ENCODE assay signal across 8 cellular contexts in genomic region chr10:101030492-101031127, GRCh38. TPM values are rescaled to one million over a fixed set of nuclear protein-coding genes. Genes with fewer than 3 reads are reported as not detected.
DNase-seq lines count a peak whose midpoint lies in the region; ATAC-seq and TF ChIP-seq lines count a peak whose summit lies in the region.

No MANE protein-coding gene starts in this region.

- no peak overlapping the region for H3K9ac ChIP-seq in OCI-LY3 (ENCODE audit: low read length)

- TF ChIP-seq CTCF in Calu3 (IDR thresholded peaks at IDR 0.05; ENCODE audit: unreplicated experiment): no peak
- TF ChIP-seq CTCF in OCI-LY3 (IDR thresholded peaks at IDR 0.05; ENCODE audit: low read depth, low read length): no peak
- no peak for TF ChIP-seq CTCF in ovary (IDR thresholded peaks at IDR 0.05)

- H3K4me3 Mint-ChIP-seq in Calu3 (ENCODE audit: low read depth, unreplicated experiment): peak overlapping the region; percentile 78

- H3K27ac ChIP-seq in OCI-LY3 (ENCODE audit: low read length): no peak overlapping the region
- H3K27ac ChIP-seq in ovary: peak overlapping the region in 1 of 2 donors; percentile 91

- peaks cover 8% of the 10 kb centered on the region for H3K4me1 Mint-ChIP-seq in Calu3 (ENCODE audit: low read depth, unreplicated experiment)

- H3K9me3 ChIP-seq in OCI-LY3 (ENCODE audit: insufficient read depth, low read length): no peaks in the 10 kb centered on the region
- H3K9me3 ChIP-seq in ovary: no peaks in the 10 kb centered on the region

- TF ChIP-seq POLR2A in ovary (IDR thresholded peaks at IDR 0.05): no peak

- peak overlapping the region; percentile 98 for H3K4me3 ChIP-seq in OCI-LY3 (ENCODE audit: low read length)
- H3K4me3 ChIP-seq in ovary: peak overlapping the region; percentile 62

- H3K4me1 ChIP-seq in OCI-LY3 (ENCODE audit: low read length) (peaks cover 10% of the 10 kb centered on the region), ovary (ENCODE audit: insufficient read depth) (no peaks in the 10 kb centered on the region)

- H3K4me2 ChIP-seq in OCI-LY3 (ENCODE audit: low read length): peak overlapping the region; percentile 100

- CTCF ChIA-PET in Calu3 (lab: Charles Lee): interaction anchor here (0.6 to 1.7 kb wide), 4 partner anchors 12 to 100 kb away, joined by 3 to 10 read pairs (median 7); partner anchors contain the start of gene TLX1

- no peaks in the 10 kb centered on the region for H3K27me3 Mint-ChIP-seq in Calu3 (ENCODE audit: unreplicated experiment)

- intact Hi-C loops in Calu3 (cut with micrococcal nuclease; ENCODE audit: unreplicated experiment) (no loop called here), ovary (cut with DNase I) (loop anchor here in 1 of 4 donors (5.0 kb wide), 1 partner anchor 37 kb away; no protein-coding TSS in a partner anchor)

- no peak overlapping the region for H2AFZ ChIP-seq in OCI-LY3 (ENCODE audit: low read depth, low read length)

- ATAC-seq in esophagus mucosa (peak; percentile 1), GM18870 (IDR thresholded peaks at IDR 0.05; ENCODE audit: unreplicated experiment) (no peak)

- no TSS peak for BruUV-seq in Calu3 (replicated peaks; lab: Mats Ljungman, UMichigan)

- DNase-seq in Calu3: no peak
- DNase-seq in ovary: no peak
- DNase-seq in AG08396 (ENCODE audit: low spot score): no peak
- DNase-seq in effector CD4-positive, alpha-beta T cell: no peak
- DNase-seq in NCI-H2196 treated with DMSO at 0.1 percent for 48 hours (lab: John Stamatoyannopoulos, UW; ENCODE audit: unreplicated experiment): no peak

- H3K79me2 ChIP-seq in OCI-LY3 (ENCODE audit: low read length): no peaks in the 10 kb centered on the region

- H3K27me3 ChIP-seq in OCI-LY3 (ENCODE audit: low read depth, low read length) (peaks cover 29% of the 10 kb centered on the region), ovary (no peaks in the 10 kb centered on the region)

- no peak for TF ChIP-seq EP300 in ovary (IDR thresholded peaks at IDR 0.05)

- no peaks in the 10 kb centered on the region for H4K20me1 ChIP-seq in OCI-LY3 (ENCODE audit: insufficient read depth, low read length)

- H3K36me3 Mint-ChIP-seq in Calu3 (ENCODE audit: insufficient read depth, unreplicated experiment): peaks cover 32% of the 10 kb centered on the region

- no peak overlapping the region for H3K27ac Mint-ChIP-seq in Calu3 (ENCODE audit: unreplicated experiment)

- 6 to 12% (median 7%) methylated on average over 8 to 25 of the region's 25 CpGs for WGBS in ovary, 3 donors

- no peaks in the 10 kb centered on the region for H3K9me3 Mint-ChIP-seq in Calu3 (ENCODE audit: low read depth, unreplicated experiment)

- H3K36me3 ChIP-seq in OCI-LY3 (replicated peaks; ENCODE audit: low read depth, low read length) (no peaks in the 10 kb centered on the region), ovary (no peaks in the 10 kb centered on the region)

RNA-seq across cellular contexts. Expression of gene PDZD7, which starts 0.3 kb away (rescaled TPM):
- total RNA-seq in Calu3 (2022): 1.2 and 1.3 TPM in 2 replicates
- total RNA-seq in esophagus mucosa: 0.04 TPM
- 1 to 10 TPM in 2 of 7 donors, under 1 TPM in 5; 0.56 to 1.2 (median 0.74) TPM for total RNA-seq in ovary
- polyA plus RNA-seq in ovary: under 1 TPM; 0.07 to 0.44 TPM

RNA-seq across cellular contexts. Expression of gene SFXN3, which starts 0.4 kb away (rescaled TPM):
- total RNA-seq in Calu3 (2022): 27.5 and 37.7 TPM in 2 replicates
- 4.9 TPM for total RNA-seq in esophagus mucosa
- total RNA-seq in ovary: 10 to 100 TPM; 20.2 to 47.0 (median 28.6) TPM
- polyA plus RNA-seq in ovary: 10 to 100 TPM; 26.5 to 51.5 TPM

RNA-seq across cellular contexts. Expression of gene LZTS2, which starts 31.0 kb away (rescaled TPM):
- total RNA-seq in Calu3 (2022) (23.7 TPM in 2 replicates), esophagus mucosa (23.0 TPM), ovary (100 to 1,000 TPM in 2 of 7 donors, 10 to 100 TPM in 5; 60.6 to 121 (median 77.4) TPM)
- 10 to 100 TPM in 1 of 2 donors, 1 to 10 TPM in 1; 9.4 to 93.9 TPM for polyA plus RNA-seq in ovary

RNA-seq across cellular contexts. Expression of gene KAZALD1, which starts 31.2 kb away (rescaled TPM):
- total RNA-seq in Calu3 (2022) (1.7 and 1.8 TPM in 2 replicates), esophagus mucosa (4.1 TPM), ovary (1 to 10 TPM in 2 of 7 donors, under 1 TPM in 3, not detected in 2; 0.57 to 1.4 (median 0.94) TPM)
- 1 to 10 TPM in 1 of 2 donors, under 1 TPM in 1; 0.46 to 1.9 TPM for polyA plus RNA-seq in ovary

RNA-seq across cellular contexts. Expression of gene TWNK, which starts 43.3 kb away (rescaled TPM):
- total RNA-seq in Calu3 (2022) (13.8 and 14.7 TPM in 2 replicates), esophagus mucosa (5.7 TPM), ovary (10 to 100 TPM in 4 of 7 donors, 1 to 10 TPM in 3; 2.4 to 13.9 (median 10.7) TPM)
- polyA plus RNA-seq in ovary: 10 to 100 TPM in 1 of 2 donors, 1 to 10 TPM in 1; 5.3 to 12.5 TPM
